ENCODE assay signal across 28 cellular contexts in the genomic region with DNA sequence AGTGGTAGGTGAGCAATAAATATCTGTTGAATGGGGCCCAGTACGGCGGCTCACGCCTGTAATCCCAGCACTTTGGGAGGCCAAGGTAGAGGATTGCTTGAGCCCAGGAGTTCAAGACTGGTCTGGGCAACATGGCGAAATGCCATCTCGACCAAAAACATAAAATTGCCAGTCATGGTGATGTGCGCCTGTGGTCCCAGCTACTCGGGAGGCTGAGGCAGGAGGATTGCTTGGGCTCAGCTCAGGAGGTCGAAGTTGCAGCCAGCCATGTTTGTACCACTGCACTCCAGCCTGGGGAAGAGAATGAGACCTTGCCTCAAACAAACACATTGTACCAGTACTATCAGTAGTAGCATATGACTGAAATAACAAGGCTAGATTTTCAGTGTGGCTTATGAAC.
"Had no signal": no experiment of that assay in that cellular context is flagged by ENCODE, and none has a peak within 500 bp of the region (broad histone marks: within the 10 kb centered on the region; RNA-seq: fewer than 3 reads in every experiment).

No MANE protein-coding gene starts in this region.

- H2AFZ ChIP-seq: neural progenitor cell, parathyroid adenoma had no signal

- H3K4me3 ChIP-seq: left lung, lower lobe of right lung, neural progenitor cell, psoas muscle, skin epidermis, suprapubic skin, thoracic aorta, tibial artery, upper lobe of right lung had no signal

- ATAC-seq: left colon; left lung; lower lobe of right lung; naive thymus-derived CD8-positive, alpha-beta T cell; psoas muscle; sciatic nerve; upper lobe of right lung had no signal

- H3K36me3 ChIP-seq: left lung, lower lobe of right lung, neural progenitor cell, neutrophil, suprapubic skin, thoracic aorta, tibial artery had no signal

- H3K9ac ChIP-seq: neural progenitor cell, parathyroid adenoma had no signal

- H3K27ac Mint-ChIP-seq: immature natural killer cell; nephron; neural progenitor cell; stimulated activated naive CD8-positive, alpha-beta T cell treated with anti-CD3 and anti-CD28 coated beads, Interleukin-15, Interleukin-2, amounts not matched to agents 100 ng/mL and 50 ng/mL, for 24 hours had no signal

- H3K9me3 Mint-ChIP-seq: immature natural killer cell; naive thymus-derived CD8-positive, alpha-beta T cell; nephron; neural progenitor cell; stimulated activated naive CD8-positive, alpha-beta T cell treated with anti-CD3 and anti-CD28 coated beads, Interleukin-15, Interleukin-2, amounts not matched to agents 100 ng/mL and 50 ng/mL, for 24 hours had no signal

- H3K27me3 Mint-ChIP-seq: naive thymus-derived CD8-positive, alpha-beta T cell; stimulated activated naive CD8-positive, alpha-beta T cell treated with anti-CD3 and anti-CD28 coated beads, Interleukin-15, Interleukin-2, amounts not matched to agents 100 ng/mL and 50 ng/mL, for 24 hours had no signal

- H3K27ac ChIP-seq: left lung, lower lobe of right lung, neural progenitor cell, neutrophil, parathyroid adenoma, psoas muscle, skin epidermis, suprapubic skin, thoracic aorta, tibial artery, upper lobe of right lung had no signal

- H3K4me2 ChIP-seq: neural progenitor cell had no signal

- H3K4me1 ChIP-seq: neural progenitor cell, parathyroid adenoma, upper lobe of right lung had no signal

- H3K4me3 Mint-ChIP-seq: immature natural killer cell; neural progenitor cell; stimulated activated naive CD8-positive, alpha-beta T cell treated with anti-CD3 and anti-CD28 coated beads, Interleukin-15, Interleukin-2, amounts not matched to agents 100 ng/mL and 50 ng/mL, for 24 hours had no signal

- H3K27me3 ChIP-seq: left lung, neural progenitor cell, neutrophil, suprapubic skin, tibial artery, upper lobe of right lung had no signal

- DNase-seq: hypothalamus; immature natural killer cell; kidney; left colon; lower lobe of right lung; mammary epithelial cell; mesenchymal stem cell; naive thymus-derived CD8-positive, alpha-beta T cell; occipital lobe; psoas muscle; stimulated activated CD4-positive, alpha-beta T cell treated with anti-CD3 and anti-CD28 coated beads, Interleukin-12 subunit alpha, Interleukin-12 subunit beta, amount 100 ng/mL, for 4 hours; stimulated activated CD4-positive, alpha-beta T cell treated with anti-CD3 and anti-CD28 coated beads, Interleukin-15, amount 100 ng/mL, for 24 hours; stimulated activated CD4-positive, alpha-beta T cell treated with anti-CD3 and anti-CD28 coated beads, Interleukin-2, amount 100 ng/mL, for 24 hours; stimulated activated CD4-positive, alpha-beta T cell treated with anti-CD3 and anti-CD28 coated beads, Interleukin-4, amount 100 ng/mL, for 1 hour; stimulated activated naive CD4-positive, alpha-beta T cell; tibial artery; trophoblast cell; upper lobe of right lung had no signal

- H3K9me3 ChIP-seq: left lung, lower lobe of right lung, neutrophil, psoas muscle, suprapubic skin, thoracic aorta, tibial artery, upper lobe of right lung had no signal
